Comparison of ENCODE assay signal across 23 cellular contexts in genomic region chr1:159190441-159190840, GRCh38. TPM values are rescaled to one million over a fixed set of nuclear protein-coding genes. Genes with fewer than 3 reads are reported as not detected.
"Had no signal": no experiment of that assay in that cellular context is flagged by ENCODE, and none has a peak within 500 bp of the region (broad histone marks: within the 10 kb centered on the region; RNA-seq: fewer than 3 reads in every experiment).

No MANE protein-coding gene starts in this region.

- H3K9me3 ChIP-seq: colonic mucosa, esophagus muscularis mucosa, esophagus squamous epithelium, gastrocnemius medialis, gastroesophageal sphincter, heart left ventricle, heart right ventricle had no signal

- H3K4me1 ChIP-seq: colonic mucosa, foreskin keratinocyte had no signal

- DNase-seq: colonic mucosa; cortex of kidney; dermis blood vessel endothelial cell; dorsolateral prefrontal cortex; effector CD4-positive, alpha-beta T cell; effector CD8-positive, alpha-beta T cell; effector memory CD4-positive, alpha-beta T cell; effector memory CD8-positive, alpha-beta T cell; endodermal cell; esophagus squamous epithelium; foreskin fibroblast; foreskin keratinocyte; foreskin melanocyte; gastrocnemius medialis; glutamatergic neuron; head of caudate nucleus; heart left ventricle; heart right ventricle had no signal

- H3K27ac ChIP-seq: colonic mucosa, coronary artery, dorsolateral prefrontal cortex, epithelial cell of prostate, esophagus muscularis mucosa, esophagus squamous epithelium, foreskin keratinocyte, gastrocnemius medialis, gastroesophageal sphincter, heart left ventricle, heart right ventricle had no signal

- H3K4me3 ChIP-seq: colonic mucosa, coronary artery, dorsolateral prefrontal cortex, esophagus muscularis mucosa, esophagus squamous epithelium, gastrocnemius medialis, gastroesophageal sphincter, heart left ventricle, heart right ventricle had no signal

- H3K36me3 ChIP-seq: colonic mucosa, esophagus squamous epithelium, gastrocnemius medialis, heart left ventricle, heart right ventricle had no signal

RNA-seq across cellular contexts. Expression of gene ACKR1, which starts 14.2 kb away (rescaled TPM):
- polyA plus RNA-seq: fibroblast of lung, foreskin keratinocyte had no signal

RNA-seq across cellular contexts. Expression of gene CADM3, which starts 19.0 kb away (rescaled TPM):
- polyA plus RNA-seq: fibroblast of lung, foreskin keratinocyte had no signal
